In genomic region chr1:28720376-28720775, GRCh38 we compare ENCODE assay signal across 15 cellular contexts. TPM values are rescaled to one million over a fixed set of nuclear protein-coding genes. Genes with fewer than 3 reads are reported as not detected.
DNase-seq lines count a peak whose midpoint lies in the region; ATAC-seq and TF ChIP-seq lines count a peak whose summit lies in the region.
"Had no signal": no experiment of that assay in that cellular context is flagged by ENCODE, and none has a peak within 500 bp of the region (broad histone marks: within the 10 kb centered on the region; RNA-seq: fewer than 3 reads in every experiment).

No MANE protein-coding gene starts in this region.

- H3K9ac ChIP-seq in IMR-90 (ENCODE audit: low read depth, low read length): no peak overlapping the region

- POLR2A ChIA-PET in IMR-90 (lab: Charles Lee; ENCODE audit: unreplicated experiment): interaction anchor here (0.7 kb wide), 1 partner anchor 71 kb away, joined by 3 read pairs; no protein-coding TSS in a partner anchor

- in situ Hi-C loops in IMR-90 (cut with MboI; ENCODE audit: low sequenced_read_pairs): no loop called here

- no peaks in the 10 kb centered on the region for H3K9me3 Mint-ChIP-seq in progenitor cell of endocrine pancreas (ENCODE audit: low read depth)
- H3K9me3 Mint-ChIP-seq: CD4-positive, alpha-beta memory T cell had no signal

- TF ChIP-seq CTCF in IMR-90 (conservative IDR thresholded peaks at IDR 0.05; ENCODE audit: low read depth, low read length) (no peak), progenitor cell of endocrine pancreas (IDR thresholded peaks at IDR 0.05; ENCODE audit: unreplicated experiment) (no peak), breast epithelium (IDR thresholded peaks at IDR 0.05) (no peak)

- H3K4ac ChIP-seq in IMR-90 (ENCODE audit: low read depth, low read length): peak overlapping the region; percentile 72

- dilution Hi-C loops in IMR-90 (cut with HindIII; ENCODE audit: low sequenced_read_pairs, unreplicated experiment): no loop called here

- no peak overlapping the region for H3K18ac ChIP-seq in IMR-90 (ENCODE audit: low read depth, low read length)

- no peak overlapping the region for H3K27ac ChIP-seq in IMR-90 (ENCODE audit: insufficient read depth, low read length)
- H3K27ac ChIP-seq in breast epithelium: no peak overlapping the region
- H3K27ac ChIP-seq: A549, C4-2B had no signal

- intact Hi-C loops in IMR-90 (cut with micrococcal nuclease): no loop called here
- intact Hi-C loops in breast epithelium (cut with DNase I; ENCODE audit: low total_unique reads): no loop called here

- no peaks in the 10 kb centered on the region for H3K27me3 Mint-ChIP-seq in progenitor cell of endocrine pancreas

- no peak overlapping the region for H2BK15ac ChIP-seq in IMR-90 (ENCODE audit: low read depth, low read length)

- ATAC-seq in IMR-90 (ENCODE audit: low read depth): no peak
- ATAC-seq in HG03135 (IDR thresholded peaks at IDR 0.05; ENCODE audit: unreplicated experiment): no peak

- no peak overlapping the region for H4K5ac ChIP-seq in IMR-90 (ENCODE audit: low read depth, low read length)

- peaks cover 10% of the 10 kb centered on the region; the same call in 1 of the 2 replicates for H3K9me1 ChIP-seq in IMR-90 (ENCODE audit: insufficient read depth, low read length)

- H3K9me3 ChIP-seq in IMR-90 (ENCODE audit: control insufficient read depth, insufficient read depth, low read length): no peaks in the 10 kb centered on the region
- H3K9me3 ChIP-seq in breast epithelium: no peaks in the 10 kb centered on the region
- H3K9me3 ChIP-seq: A549, BE2C had no signal

- no peak overlapping the region for H3K14ac ChIP-seq in IMR-90 (replicated peaks; ENCODE audit: low read depth, low read length)

- no peak overlapping the region for H2BK120ac ChIP-seq in IMR-90 (ENCODE audit: low read depth, low read length)

- H3K23ac ChIP-seq in IMR-90 (ENCODE audit: low read depth, low read length): no peak overlapping the region

- H2BK20ac ChIP-seq in IMR-90 (ENCODE audit: low read depth, low read length): peak overlapping the region; percentile 45; the same call in 1 of the 2 replicates

- H2AK9ac ChIP-seq in IMR-90 (replicated peaks; ENCODE audit: low read depth, low read length, poor library complexity): no peak overlapping the region

- H3K27ac Mint-ChIP-seq in progenitor cell of endocrine pancreas: peak overlapping the region; percentile 69

- no CpG with 5 or more reads among the region's 5 CpGs for WGBS in IMR-90 (ENCODE audit: extremely low coverage in 2 of 2, insufficient read length in 1 of 2), 2 experiments

- H2AK5ac ChIP-seq in IMR-90 (ENCODE audit: low read depth, low read length): no peak overlapping the region; the same call in 1 of the 2 replicates

- H4K91ac ChIP-seq in IMR-90 (ENCODE audit: insufficient read depth, low read depth, low read length): no peak overlapping the region

- DNase-seq in ELF-1 (ENCODE audit: low read depth, low spot score): peak; percentile 76
- DNase-seq in IMR-90: no peak
- DNase-seq in islet precursor cell: peak; percentile 68
- DNase-seq in progenitor cell of endocrine pancreas (ENCODE audit: low spot score, unreplicated experiment): no peak
- no peak for DNase-seq in breast epithelium (ENCODE audit: low spot score in 2 of 2)
- DNase-seq in superior temporal gyrus (ENCODE audit: extremely low spot score): no peak
- DNase-seq: BE2C; CD4-positive, alpha-beta memory T cell; DMS153; DMS79 treated with DMSO at 0.1 percent for 48 hours; EL; GDM1 had no signal

- CTCF ChIA-PET in IMR-90 (lab: Yijun Ruan, JAX): no interaction called here

- 0 out of 2 replicates have a peak, but pooled peaks cover 1% of the 10 kb centered on the region for H3K36me3 ChIP-seq in IMR-90 (ENCODE audit: control insufficient read depth, insufficient read depth, low read length)
- H3K36me3 ChIP-seq in breast epithelium: no peaks in the 10 kb centered on the region
- H3K36me3 ChIP-seq: BE2C had no signal

- TF ChIP-seq RAD21 in IMR-90 (IDR thresholded peaks at IDR 0.05; ENCODE audit: low read length): no peak

- no peak overlapping the region for H3K4me3 ChIP-seq in IMR-90 (ENCODE audit: insufficient read depth, low read depth, low read length)
- H3K4me3 ChIP-seq in breast epithelium: no peak overlapping the region
- H3K4me3 ChIP-seq: A549 had no signal

- H4K20me1 ChIP-seq in IMR-90 (ENCODE audit: insufficient read depth, low read length): no peaks in the 10 kb centered on the region

- H3K56ac ChIP-seq in IMR-90 (ENCODE audit: extremely low read depth, insufficient read depth, low read length): no peak overlapping the region

- H3K4me2 ChIP-seq in IMR-90 (ENCODE audit: low read depth, low read length): no peak overlapping the region
- H3K4me2 ChIP-seq: A549 had no signal

- H3K4me3 Mint-ChIP-seq in progenitor cell of endocrine pancreas (ENCODE audit: low read depth): no peak overlapping the region
- H3K4me3 Mint-ChIP-seq: CD4-positive, alpha-beta memory T cell had no signal

- no peak overlapping the region for H2BK5ac ChIP-seq in IMR-90 (ENCODE audit: low read depth, low read length, poor library complexity, severe bottlenecking)

- TF ChIP-seq POLR2A in IMR-90 (IDR thresholded peaks at IDR 0.05; ENCODE audit: low read depth, low read length) (no peak), breast epithelium (IDR thresholded peaks at IDR 0.05) (no peak)

- H3K4me1 Mint-ChIP-seq in progenitor cell of endocrine pancreas (ENCODE audit: low read depth): peaks cover 4% of the 10 kb centered on the region

- no peak overlapping the region for H4K8ac ChIP-seq in IMR-90 (ENCODE audit: low read depth in 2 of 2, low read length in 2 of 2)

- peaks cover 4% of the 10 kb centered on the region for H3K4me1 ChIP-seq in IMR-90 (ENCODE audit: control insufficient read depth, insufficient read depth, low read length)
- no peaks in the 10 kb centered on the region for H3K4me1 ChIP-seq in breast epithelium
- H3K4me1 ChIP-seq: BE2C had no signal

- H3K27me3 ChIP-seq in IMR-90 (ENCODE audit: control insufficient read depth, insufficient read depth, low read length) (no peaks in the 10 kb centered on the region), breast epithelium (no peaks in the 10 kb centered on the region)
- H3K27me3 ChIP-seq: BE2C had no signal

- no peaks in the 10 kb centered on the region for H3K36me3 Mint-ChIP-seq in progenitor cell of endocrine pancreas (ENCODE audit: insufficient read depth)

- no peak overlapping the region for H2AFZ ChIP-seq in IMR-90 (replicated peaks; ENCODE audit: low read length, poor library complexity)

- H3K79me1 ChIP-seq in IMR-90 (ENCODE audit: low read depth in 1 of 2, low read length in 2 of 2): peaks cover 0 to 2% of the 10 kb centered on the region in 2 experiments; a peak in 1 of 4 replicates

- no TSS peak for BruUV-seq in IMR-90 (replicated peaks; lab: Mats Ljungman, UMichigan)

TF ChIP-seq in IMR-90, 13 proteins besides CTCF, POLR2A, EP300 and RAD21:
- TF ChIP-seq NFE2L2 (IDR thresholded peaks at IDR 0.05; ENCODE audit: low read depth, low read length) (no peak), ELK1 (IDR thresholded peaks at IDR 0.05; ENCODE audit: borderline replicate concordance, low read depth, low read length) (no peak), MAFK (IDR thresholded peaks at IDR 0.05; ENCODE audit: low read depth, low read length) (no peak), MXI1 (IDR thresholded peaks at IDR 0.05; ENCODE audit: borderline replicate concordance, low read depth, low read length) (no peak), CEBPB (IDR thresholded peaks at IDR 0.05; ENCODE audit: low read depth, low read length) (no peak), BHLHE40 (IDR thresholded peaks at IDR 0.05; ENCODE audit: low read depth, low read length) (no peak), FOS (IDR thresholded peaks at IDR 0.05; ENCODE audit: low read depth, low read length) (no peak), RFX5 (IDR thresholded peaks at IDR 0.05; ENCODE audit: low read depth, low read length) (no peak), RCOR1 (IDR thresholded peaks at IDR 0.05; ENCODE audit: insufficient replicate concordance, low read length) (no peak), CHD1 (IDR thresholded peaks at IDR 0.05; ENCODE audit: low read depth, low read length) (no peak), USF2 (IDR thresholded peaks at IDR 0.05; ENCODE audit: low read depth, low read length) (no peak), SMC3 (IDR thresholded peaks at IDR 0.05; ENCODE audit: low read depth, low read length) (no peak), MAZ (IDR thresholded peaks at IDR 0.05; ENCODE audit: borderline replicate concordance, low read depth, low read length) (no peak)

RNA-seq across cellular contexts. Expression of gene YTHDF2, which starts 16.4 kb away (rescaled TPM):
- 88.3 and 94.3 TPM in 2 replicates for total RNA-seq in IMR-90 (2012; rRNA removed)
- 50.0 and 50.5 TPM in 2 replicates for polyA plus RNA-seq in IMR-90 (2012; rRNA removed)
- 24.7 and 26.8 TPM in 2 replicates for polyA plus RNA-seq in IMR-90 (2012; cell fraction: cytosol; rRNA removed)
- 23.3 and 41.5 TPM in 2 replicates for polyA plus RNA-seq in IMR-90 (2012; cell fraction: nucleus; rRNA removed; ENCODE audit: low replicate concordance)
- total RNA-seq in progenitor cell of endocrine pancreas: 133 and 135 TPM in 2 replicates
- total RNA-seq in breast epithelium: 10 to 100 TPM; 43.5 to 74.1 (median 66.5) TPM

RNA-seq across cellular contexts. Expression of gene GMEB1, which starts 51.8 kb away (rescaled TPM):
- total RNA-seq in IMR-90 (2012; rRNA removed): 7.9 and 8.6 TPM in 2 replicates
- polyA plus RNA-seq in IMR-90 (2012; rRNA removed): 6.2 and 7.1 TPM in 2 replicates
- polyA plus RNA-seq in IMR-90 (2012; cell fraction: cytosol; rRNA removed): 3.8 and 3.9 TPM in 2 replicates
- 9.2 and 9.5 TPM in 2 replicates for polyA plus RNA-seq in IMR-90 (2012; cell fraction: nucleus; rRNA removed; ENCODE audit: low replicate concordance)
- total RNA-seq in progenitor cell of endocrine pancreas: 18.5 and 18.8 TPM in 2 replicates
- total RNA-seq in breast epithelium: 10 to 100 TPM in 1 of 3 donors, 1 to 10 TPM in 2; 7.7 to 11.9 (median 9.8) TPM

Comparison
In these comparisons a context has a peak if more than half of its experiments do, and no peak if none do; other contexts are left out.
1. DNase-seq: peak in ELF-1 (single experiment) and islet precursor cell (single experiment); none in IMR-90 (single experiment), progenitor cell of endocrine pancreas (single experiment), breast epithelium (0 of 2) and superior temporal gyrus (single experiment).